ENCODE assay signal across 24 cellular contexts in the genomic region with DNA sequence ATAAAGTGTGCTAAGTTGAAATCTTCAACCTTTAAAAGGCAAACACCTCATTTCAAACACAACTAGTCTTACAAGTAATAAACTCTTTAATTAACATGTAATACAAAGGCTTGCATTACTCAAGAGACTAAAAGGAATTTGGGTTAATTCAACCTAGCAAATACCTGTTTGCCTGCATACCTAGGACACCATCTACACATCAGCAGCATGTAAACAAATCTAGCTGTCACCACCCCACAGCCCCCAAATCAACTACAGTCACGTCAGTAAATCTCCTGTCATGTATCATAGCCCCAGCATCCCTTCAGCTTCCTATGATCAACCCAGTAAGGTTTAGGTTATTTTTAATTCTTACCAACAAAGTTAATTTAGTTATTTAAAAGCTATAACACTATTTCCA.
"Had no signal": no experiment of that assay in that cellular context is flagged by ENCODE, and none has a peak within 500 bp of the region (broad histone marks: within the 10 kb centered on the region; RNA-seq: fewer than 3 reads in every experiment).

No MANE protein-coding gene starts in this region.

- FAIRE-seq: endothelial cell of umbilical vein, kidney had no signal

- H3K9me3 Mint-ChIP-seq: endodermal cell; naive thymus-derived CD4-positive, alpha-beta T cell; nephron progenitor cell; stimulated activated memory B cell treated with anti-CD40 and anti-IgM and Interleukin-4, amounts not matched to agents 10 μg/mL and 1 μg/mL and 100 μg/mL, for 72 hours; stimulated activated naive CD8-positive, alpha-beta T cell treated with anti-CD3 and anti-CD28 coated beads, Interleukin-15, Interleukin-2, amounts not matched to agents 100 ng/mL and 50 ng/mL, for 24 hours had no signal

- H3K27me3 ChIP-seq: gastrocnemius medialis, heart right ventricle, right lobe of liver, tibial artery, upper lobe of right lung, vagina had no signal

- DNase-seq: effector CD4-positive, alpha-beta T cell; endodermal cell; gastrocnemius medialis; heart right ventricle; hypothalamus; kidney; left cardiac atrium; left ventricle myocardium inferior; lower lobe of right lung; mesenchymal stem cell; naive thymus-derived CD4-positive, alpha-beta T cell; nephron progenitor cell; psoas muscle; retina; right lobe of liver; stimulated activated CD4-positive, alpha-beta T cell treated with anti-CD3 and anti-CD28 coated beads, Interleukin-1b, Interleukin-23, amount 100 ng/mL, for 48 hours; stimulated activated CD4-positive, alpha-beta T cell treated with anti-CD3 and anti-CD28 coated beads, Interleukin-4, amount 100 ng/mL, for 24 hours; tibial artery; upper lobe of right lung had no signal

- H3K4me3 Mint-ChIP-seq: endodermal cell; naive thymus-derived CD4-positive, alpha-beta T cell; nephron progenitor cell; stimulated activated memory B cell treated with anti-CD40 and anti-IgM and Interleukin-4, amounts not matched to agents 10 μg/mL and 1 μg/mL and 100 μg/mL, for 72 hours; stimulated activated naive CD8-positive, alpha-beta T cell treated with anti-CD3 and anti-CD28 coated beads, Interleukin-15, Interleukin-2, amounts not matched to agents 100 ng/mL and 50 ng/mL, for 24 hours had no signal

- H3K27ac Mint-ChIP-seq: endodermal cell; nephron progenitor cell; stimulated activated memory B cell treated with anti-CD40 and anti-IgM and Interleukin-4, amounts not matched to agents 10 μg/mL and 1 μg/mL and 100 μg/mL, for 72 hours; stimulated activated naive CD8-positive, alpha-beta T cell treated with anti-CD3 and anti-CD28 coated beads, Interleukin-15, Interleukin-2, amounts not matched to agents 100 ng/mL and 50 ng/mL, for 24 hours had no signal

- H3K27me3 Mint-ChIP-seq: naive thymus-derived CD4-positive, alpha-beta T cell; stimulated activated memory B cell treated with anti-CD40 and anti-IgM and Interleukin-4, amounts not matched to agents 10 μg/mL and 1 μg/mL and 100 μg/mL, for 72 hours; stimulated activated naive CD8-positive, alpha-beta T cell treated with anti-CD3 and anti-CD28 coated beads, Interleukin-15, Interleukin-2, amounts not matched to agents 100 ng/mL and 50 ng/mL, for 24 hours had no signal

- ATAC-seq: gastrocnemius medialis; heart right ventricle; left cardiac atrium; lower lobe of right lung; naive thymus-derived CD4-positive, alpha-beta T cell; psoas muscle; right lobe of liver; stimulated activated memory B cell treated with anti-CD40 and anti-IgM and Interleukin-4, amounts not matched to agents 10 μg/mL and 1 μg/mL and 100 μg/mL, for 72 hours; upper lobe of right lung had no signal

- H3K4me1 ChIP-seq: gastrocnemius medialis, lower lobe of right lung, psoas muscle, tibial artery, upper lobe of right lung, vagina had no signal

- H3K4me3 ChIP-seq: coronary artery, gastrocnemius medialis, heart right ventricle, left ventricle myocardium inferior, lower lobe of right lung, psoas muscle, right lobe of liver, tibial artery, upper lobe of right lung, vagina had no signal

- H3K4me1 Mint-ChIP-seq: nephron progenitor cell had no signal

- H3K27ac ChIP-seq: coronary artery, gastrocnemius medialis, heart right ventricle, left ventricle myocardium inferior, lower lobe of right lung, psoas muscle, right lobe of liver, tibial artery, upper lobe of right lung, vagina had no signal

- H3K9me3 ChIP-seq: gastrocnemius medialis, heart right ventricle, left ventricle myocardium inferior, lower lobe of right lung, psoas muscle, right lobe of liver, tibial artery, upper lobe of right lung, vagina had no signal
